In genomic region chr4:70901984-70902576, GRCh38 we compare ENCODE assay signal across 1 cellular context.
TF ChIP-seq lines count a peak whose summit lies in the region.

MOB1B (plus strand) TSS chr4:70902369; CDS start chr4:70902537, 168 bp downstream.

TF ChIP-seq in K562, 482 proteins besides CTCF, POLR2A, EP300 and RAD21 (continued from another document and continues in another):
- TF ChIP-seq MITF (IDR thresholded peaks at IDR 0.05) (no peak), BHLHE40 (IDR thresholded peaks at IDR 0.05; ENCODE audit: low read length) (no peak), GABPA (tag; conservative IDR thresholded peaks at IDR 0.05; ENCODE audit: low read depth) (peak; percentile 74), CTBP1 (IDR thresholded peaks at IDR 0.05; ENCODE audit: borderline replicate concordance) (no peak), ZBTB5 (IDR thresholded peaks at IDR 0.05) (no peak), OTX1 (CRISPR knock-in tag; IDR thresholded peaks at IDR 0.05) (no peak), TFE3 (CRISPR knock-in tag; IDR thresholded peaks at IDR 0.05) (no peak), JUNB (CRISPR knock-in tag; conservative IDR thresholded peaks at IDR 0.05) (no peak), RBM39 (optimal IDR thresholded peaks at IDR 0.05; ENCODE audit: low read depth, low read length) (no peak), ARHGAP35 (IDR thresholded peaks at IDR 0.05; ENCODE audit: partially characterized antibody) (peak; percentile 21), ZNF133 (CRISPR knock-in tag; IDR thresholded peaks at IDR 0.05) (no peak), PRDM10 (IDR thresholded peaks at IDR 0.05; ENCODE audit: partially characterized antibody) (peak; percentile 70), RNF219 (CRISPR knock-in tag; IDR thresholded peaks at IDR 0.05) (no peak), SREBF1 (IDR thresholded peaks at IDR 0.05; ENCODE audit: borderline replicate concordance, low read depth, low read length) (no peak), ZNF436 (CRISPR knock-in tag; IDR thresholded peaks at IDR 0.05) (no peak), ESRRA (IDR thresholded peaks at IDR 0.05; ENCODE audit: borderline replicate concordance, low read depth) (no peak), ZEB2 (IDR thresholded peaks at IDR 0.05) (no peak), HOXB6 (CRISPR knock-in tag; IDR thresholded peaks at IDR 0.05; ENCODE audit: borderline replicate concordance) (no peak), ZNF407 (IDR thresholded peaks at IDR 0.05; ENCODE audit: low read depth) (no peak), SMARCA4 (IDR thresholded peaks at IDR 0.05) (0 out of 2 replicates have a peak, but pooled peaks have one; percentile 30), NFIC (IDR thresholded peaks at IDR 0.05) (no peak), ZFP30 (CRISPR knock-in tag; IDR thresholded peaks at IDR 0.05; ENCODE audit: borderline replicate concordance) (no peak), THAP7 (CRISPR knock-in tag; IDR thresholded peaks at IDR 0.05) (no peak), ZSCAN32 (CRISPR knock-in tag; IDR thresholded peaks at IDR 0.05) (no peak), IRF1 (CRISPR knock-in tag; IDR thresholded peaks at IDR 0.05; ENCODE audit: borderline replicate concordance) (no peak), HDAC2 (IDR thresholded peaks at IDR 0.05) (no peak), ZNF3 (CRISPR knock-in tag; IDR thresholded peaks at IDR 0.05) (no peak), VEZF1 (CRISPR knock-in tag; IDR thresholded peaks at IDR 0.05) (peak; percentile 97), ZNF586 (CRISPR knock-in tag; conservative IDR thresholded peaks at IDR 0.05) (no peak), ZNF347 (CRISPR knock-in tag; IDR thresholded peaks at IDR 0.05; ENCODE audit: low read depth) (no peak), BRD4 (IDR thresholded peaks at IDR 0.05) (no peak), MAZ (CRISPR knock-in tag; conservative IDR thresholded peaks at IDR 0.05 in 1 of 2, IDR thresholded peaks at IDR 0.05 in 1 of 2) (peak; percentile 89 to 96), ETS1 (conservative IDR thresholded peaks at IDR 0.05; ENCODE audit: control insufficient read depth, low read depth, low read length) (peak; percentile 41; the same call in 1 of the 2 replicates)
